ENCODE assay signal across 20 cellular contexts in the genomic region with DNA sequence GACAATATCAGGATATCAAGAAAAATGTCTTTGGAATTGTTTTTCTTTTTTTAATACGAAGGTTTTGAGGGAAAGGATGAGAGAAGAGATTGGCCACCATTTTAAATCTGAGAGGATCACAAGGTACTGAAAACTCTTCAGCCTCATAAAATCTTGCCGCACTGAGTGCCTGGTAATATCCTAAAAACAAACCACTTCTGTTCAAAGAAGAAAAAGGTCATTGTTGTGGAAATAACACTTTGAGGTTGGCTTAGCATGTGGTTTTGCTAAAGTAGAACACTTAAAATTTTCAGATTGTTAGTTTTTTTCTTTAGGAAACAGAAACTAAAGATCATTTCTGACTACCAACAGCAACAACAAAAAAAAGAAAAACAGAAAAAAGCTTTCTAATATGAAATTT. TPM values are rescaled to one million over a fixed set of nuclear protein-coding genes. Genes with fewer than 3 reads are reported as not detected.
DNase-seq lines count a peak whose midpoint lies in the region; ATAC-seq and TF ChIP-seq lines count a peak whose summit lies in the region.
"Had no signal": no experiment of that assay in that cellular context is flagged by ENCODE, and none has a peak within 500 bp of the region (broad histone marks: within the 10 kb centered on the region; RNA-seq: fewer than 3 reads in every experiment).

No MANE protein-coding gene starts in this region.

- H3K4me1 ChIP-seq in body of pancreas, result peaks cover 5% of the 10 kb centered on the region
- H3K4me1 ChIP-seq in BE2C, result no peaks in the 10 kb centered on the region; the same call in 1 of the 2 replicates

- TF ChIP-seq POLR2A in body of pancreas (IDR thresholded peaks at IDR 0.05), result no peak

- WGBS in body of pancreas, 2 donors, result 70 to 83% methylated on average over 2 of the region's 2 CpGs

- H3K9me3 ChIP-seq in body of pancreas, result no peaks in the 10 kb centered on the region
- H3K9me3 ChIP-seq in BE2C, result no peaks in the 10 kb centered on the region
- H3K9me3 ChIP-seq: mucosa of descending colon, ovary, thoracic aorta had no signal

- H3K4me3 ChIP-seq in body of pancreas (no peak overlapping the region), BE2C (ENCODE audit: low read depth, low read length) (no peak overlapping the region)
- H3K4me3 ChIP-seq: GM23248, mucosa of descending colon, ovary, thoracic aorta had no signal

- intact Hi-C loops in body of pancreas (cut with DNase I), result no loop called here

- peaks cover 0 to 2% of the 10 kb centered on the region in 2 donors for H3K36me3 ChIP-seq in body of pancreas (replicated peaks in 1 of 2; ENCODE audit: insufficient read depth in 1 of 2, low read depth in 2 of 2)
- H3K36me3 ChIP-seq in BE2C, result peaks cover 4% of the 10 kb centered on the region; the same call in 1 of the 2 replicates
- H3K36me3 ChIP-seq: ovary, thoracic aorta had no signal

- no peaks in the 10 kb centered on the region for H3K9me3 Mint-ChIP-seq in activated naive CD8-positive, alpha-beta T cell treated with anti-CD3 and anti-CD28 coated beads, Interleukin-2, amount 10 ng/mL, durations not matched to agents 7 days and 5 days
- no peaks in the 10 kb centered on the region for H3K9me3 Mint-ChIP-seq in activated naive CD8-positive, alpha-beta T cell treated with anti-CD3 and anti-CD28 coated beads, Interleukin-2, amount 50 U/mL, for 24 hours

- ATAC-seq in activated naive CD8-positive, alpha-beta T cell treated with anti-CD3 and anti-CD28 coated beads, Interleukin-2, amount 10 ng/mL, durations not matched to agents 7 days and 5 days (ENCODE audit: low read depth), result peak; percentile 74
- no peak for ATAC-seq in activated naive CD8-positive, alpha-beta T cell treated with anti-CD3 and anti-CD28 coated beads, Interleukin-2, amount 50 U/mL, for 24 hours
- ATAC-seq in HG03097 (IDR thresholded peaks at IDR 0.05; ENCODE audit: low FRiP score, unreplicated experiment) (peak; percentile 52), body of pancreas (no peak)
- ATAC-seq: mucosa of descending colon had no signal

- peak overlapping the region; percentile 39 for H3K4me3 Mint-ChIP-seq in activated naive CD8-positive, alpha-beta T cell treated with anti-CD3 and anti-CD28 coated beads, Interleukin-2, amount 10 ng/mL, durations not matched to agents 7 days and 5 days
- no peak overlapping the region for H3K4me3 Mint-ChIP-seq in activated naive CD8-positive, alpha-beta T cell treated with anti-CD3 and anti-CD28 coated beads, Interleukin-2, amount 50 U/mL, for 24 hours
- H3K4me3 Mint-ChIP-seq: brain had no signal

- no peaks in the 10 kb centered on the region for H3K27me3 ChIP-seq in body of pancreas
- no peaks in the 10 kb centered on the region for H3K27me3 ChIP-seq in BE2C
- H3K27me3 ChIP-seq: ovary had no signal

- H3K27ac Mint-ChIP-seq in activated naive CD8-positive, alpha-beta T cell treated with anti-CD3 and anti-CD28 coated beads, Interleukin-2, amount 10 ng/mL, durations not matched to agents 7 days and 5 days, result peak overlapping the region; percentile 74
- no peak overlapping the region for H3K27ac Mint-ChIP-seq in activated naive CD8-positive, alpha-beta T cell treated with anti-CD3 and anti-CD28 coated beads, Interleukin-2, amount 50 U/mL, for 24 hours

- peaks cover 18% of the 10 kb centered on the region for H3K4me1 Mint-ChIP-seq in activated naive CD8-positive, alpha-beta T cell treated with anti-CD3 and anti-CD28 coated beads, Interleukin-2, amount 10 ng/mL, durations not matched to agents 7 days and 5 days
- peaks cover 11% of the 10 kb centered on the region for H3K4me1 Mint-ChIP-seq in activated naive CD8-positive, alpha-beta T cell treated with anti-CD3 and anti-CD28 coated beads, Interleukin-2, amount 50 U/mL, for 24 hours

- peak overlapping the region; percentile 24 for H3K27ac ChIP-seq in cingulate gyrus (ENCODE audit: low read depth, low read length)
- no peak overlapping the region for H3K27ac ChIP-seq in body of pancreas
- H3K27ac ChIP-seq: GM23248, ovary, thoracic aorta had no signal

- DNase-seq in activated naive CD8-positive, alpha-beta T cell treated with anti-CD3 and anti-CD28 coated beads, Interleukin-2, amount 10 ng/mL, durations not matched to agents 7 days and 5 days, result no peak
- no peak for DNase-seq in activated naive CD8-positive, alpha-beta T cell treated with anti-CD3 and anti-CD28 coated beads, Interleukin-2, amount 50 U/mL, for 24 hours
- DNase-seq in DMS 273 treated with DMSO at 0.1 percent for 48 hours (lab: John Stamatoyannopoulos, UW), result no peak
- no peak for DNase-seq in body of pancreas
- no peak for DNase-seq in germinal center (ENCODE audit: low spot score)
- no peak for DNase-seq in BE2C
- DNase-seq: activated CD4-positive, alpha-beta T cell treated with anti-CD3 and anti-CD28 coated beads, Interleukin-2, amount 50 U/mL, for 1 hour; activated effector memory CD4-positive, alpha-beta T cell treated with Interleukin-2 at 50 U/mL for 16 hours; effector CD8-positive, alpha-beta T cell; GM23248; mucosa of descending colon; NCI-H2029 treated with DMSO at 0.1 percent for 48 hours; ovary; stimulated activated CD4-positive, alpha-beta T cell treated with anti-CD3 and anti-CD28 coated beads, Interleukin-12 subunit alpha, Interleukin-12 subunit beta, amount 100 ng/mL, for 4 hours; T1000 had no signal

- POLR2A ChIA-PET in activated naive CD8-positive, alpha-beta T cell treated with anti-CD3 and anti-CD28 coated beads, Interleukin-2, amount 10 ng/mL, durations not matched to agents 7 days and 5 days (lab: Charles Lee), result interaction anchor here (0.5 kb wide), 1 partner anchor 421 kb away, joined by 4 read pairs; no protein-coding TSS in a partner anchor

- TF ChIP-seq CTCF in body of pancreas (IDR thresholded peaks at IDR 0.05) (no peak), BE2C (IDR thresholded peaks at IDR 0.05; ENCODE audit: low read depth, low read length) (no peak)

- H3K36me3 Mint-ChIP-seq in activated naive CD8-positive, alpha-beta T cell treated with anti-CD3 and anti-CD28 coated beads, Interleukin-2, amount 10 ng/mL, durations not matched to agents 7 days and 5 days, result no peaks in the 10 kb centered on the region
- H3K36me3 Mint-ChIP-seq in activated naive CD8-positive, alpha-beta T cell treated with anti-CD3 and anti-CD28 coated beads, Interleukin-2, amount 50 U/mL, for 24 hours (ENCODE audit: low read depth), result no peaks in the 10 kb centered on the region

- peaks cover 11% of the 10 kb centered on the region for H3K27me3 Mint-ChIP-seq in activated naive CD8-positive, alpha-beta T cell treated with anti-CD3 and anti-CD28 coated beads, Interleukin-2, amount 10 ng/mL, durations not matched to agents 7 days and 5 days
- H3K27me3 Mint-ChIP-seq in activated naive CD8-positive, alpha-beta T cell treated with anti-CD3 and anti-CD28 coated beads, Interleukin-2, amount 50 U/mL, for 24 hours, result no peaks in the 10 kb centered on the region
- H3K27me3 Mint-ChIP-seq: brain had no signal

RNA-seq across cellular contexts. Expression of a gene that starts 1.0 kb away (rescaled TPM):
- total RNA-seq in activated naive CD8-positive, alpha-beta T cell treated with anti-CD3 and anti-CD28 coated beads, Interleukin-2, amount 10 ng/mL, durations not matched to agents 7 days and 5 days, result not detected
- not detected for total RNA-seq in body of pancreas
- polyA plus RNA-seq in BE2C (2012; ENCODE audit: insufficient read depth, insufficient read length, low read depth), result not detected
- total RNA-seq: frontal cortex, GM23248, mucosa of descending colon, thoracic aorta had no signal
- polyA plus RNA-seq: GM23248 had no signal

RNA-seq across cellular contexts. Expression of a gene that starts 1.1 kb away (rescaled TPM):
- total RNA-seq in activated naive CD8-positive, alpha-beta T cell treated with anti-CD3 and anti-CD28 coated beads, Interleukin-2, amount 10 ng/mL, durations not matched to agents 7 days and 5 days, result not detected
- total RNA-seq in body of pancreas, result not detected
- not detected for polyA plus RNA-seq in BE2C (2012; ENCODE audit: insufficient read depth, insufficient read length, low read depth)
- total RNA-seq: frontal cortex, GM23248, mucosa of descending colon, ovary, thoracic aorta had no signal
- polyA plus RNA-seq: GM23248, ovary had no signal

Comparison
In these comparisons a context has a peak if more than half of its experiments do, and no peak if none do; other contexts are left out.
1. ATAC-seq: peak in activated naive CD8-positive, alpha-beta T cell treated with anti-CD3 and anti-CD28 coated beads, Interleukin-2, amount 10 ng/mL, durations not matched to agents 7 days and 5 days (single experiment) and HG03097 (single experiment); none in activated naive CD8-positive, alpha-beta T cell treated with anti-CD3 and anti-CD28 coated beads, Interleukin-2, amount 50 U/mL, for 24 hours (single experiment) and body of pancreas (single experiment).